Comparison of ENCODE assay signal across 9 cellular contexts in genomic region chr6:32432050-32432450, GRCh38. TPM values are rescaled to one million over a fixed set of nuclear protein-coding genes. Genes with fewer than 3 reads are reported as not detected.
A peak's percentile ranks its signal among the peaks of the same experiment; 100 is the strongest.
DNase-seq lines count a peak whose midpoint lies in the region; ATAC-seq and TF ChIP-seq lines count a peak whose summit lies in the region.
"Had no signal": no experiment of that assay in that cellular context is flagged by ENCODE, and none has a peak within 500 bp of the region (broad histone marks: within the 10 kb centered on the region; RNA-seq: fewer than 3 reads in every experiment).

No MANE protein-coding gene starts in this region.

- TF ChIP-seq POLR2A in lower leg skin (IDR thresholded peaks at IDR 0.05): no peak

- DNase-seq in DMS53 (lab: John Stamatoyannopoulos, UW) (peak; percentile 71), T47D (ENCODE audit: low read depth in 1 of 2, low spot score in 1 of 2) (peak; percentile 12 to 59), mesendoderm (peak; percentile 25), lower leg skin (ENCODE audit: low spot score in 2 of 2) (no peak), AG08396 (ENCODE audit: low spot score) (no peak), GM19238 (ENCODE audit: insufficient read length, low spot score) (no peak)

- H3K56ac ChIP-seq in mesendoderm (ENCODE audit: low read length): no peak overlapping the region

- H3K27ac ChIP-seq in mesendoderm (ENCODE audit: low read depth, low read length): no peak overlapping the region

- no peaks in the 10 kb centered on the region for H3K36me3 ChIP-seq in mesendoderm (ENCODE audit: control insufficient read depth, insufficient read depth, low read length)

- no peak overlapping the region for H3K9ac ChIP-seq in mesendoderm (ENCODE audit: low read length)

- no peak overlapping the region for H3K4me3 ChIP-seq in mesendoderm (ENCODE audit: low read length)
- no peak overlapping the region for H3K4me3 ChIP-seq in lower leg skin (ENCODE audit: low read depth, poor library complexity, severe bottlenecking)

- H3K4me1 ChIP-seq in mesendoderm (ENCODE audit: control insufficient read depth, low read depth, low read length): no peaks in the 10 kb centered on the region

- TF ChIP-seq CTCF in LNCAP (IDR thresholded peaks at IDR 0.05) (peak; percentile 47; the same call in 1 of the 2 replicates), lower leg skin (IDR thresholded peaks at IDR 0.05) (no peak)

- H4K8ac ChIP-seq in mesendoderm (ENCODE audit: low read depth, low read length): no peak overlapping the region

- no peak overlapping the region for H3K18ac ChIP-seq in mesendoderm (ENCODE audit: low read length)

- no peak overlapping the region for H4K5ac ChIP-seq in mesendoderm (ENCODE audit: low read length)

- no peak overlapping the region for H2BK5ac ChIP-seq in mesendoderm (ENCODE audit: low read length)

- no peak overlapping the region for H3K4ac ChIP-seq in mesendoderm (ENCODE audit: low read depth, low read length)

- ATAC-seq in HG02763 (IDR thresholded peaks at IDR 0.05; ENCODE audit: unreplicated experiment): no peak

- no peak overlapping the region for H2BK120ac ChIP-seq in mesendoderm (ENCODE audit: low read depth, low read length)

- WGBS in mesendoderm (ENCODE audit: extremely low coverage, insufficient coverage, low lambda C conversion rate): no CpG with 5 or more reads among the region's 1 CpG
- 0% methylated on average over 1 of the region's 1 CpG for WGBS in lower leg skin, 2 donors

- intact Hi-C loops in lower leg skin (cut with DNase I; ENCODE audit: low total_unique reads): no loop called here

- H3K27me3 ChIP-seq in mesendoderm (ENCODE audit: insufficient read depth, low read length, poor library complexity): peaks cover 1% of the 10 kb centered on the region

- H2BK15ac ChIP-seq in mesendoderm (replicated peaks; ENCODE audit: low read depth): no peak overlapping the region

- H3K79me1 ChIP-seq in mesendoderm (ENCODE audit: low read length): no peaks in the 10 kb centered on the region

- H2AK5ac ChIP-seq in mesendoderm (ENCODE audit: low read length): no peak overlapping the region

- in situ Hi-C loops in T47D (cut with HindIII; ENCODE audit: low pct_unique_long_range_greater_than_20kb, low sequenced_read_pairs): no loop called here

- no peaks in the 10 kb centered on the region for H3K79me2 ChIP-seq in mesendoderm (ENCODE audit: control insufficient read depth, insufficient read depth, low read length)

- H3K4me2 ChIP-seq in mesendoderm (ENCODE audit: low read length): no peak overlapping the region

- no peak overlapping the region for H3K23ac ChIP-seq in mesendoderm (ENCODE audit: low read length)

RNA-seq across cellular contexts. Expression of gene HLA-DRA, which starts 7.6 kb away (rescaled TPM):
- 3.4 TPM for polyA plus RNA-seq in mesendoderm (2013, experiment 1 of 2)
- polyA plus RNA-seq in mesendoderm (2013, experiment 2 of 2): 3.2 TPM
- total RNA-seq in lower leg skin: 100 to 1,000 TPM; 164 to 274 (median 229) TPM

RNA-seq across cellular contexts. Expression of gene BTNL2, which starts 25.1 kb away (rescaled TPM):
- not detected for polyA plus RNA-seq in mesendoderm (2013, experiment 1 of 2)
- not detected for polyA plus RNA-seq in mesendoderm (2013, experiment 2 of 2)
- not detected for total RNA-seq in lower leg skin
- polyA plus RNA-seq: IgD-negative memory B cell had no signal

Comparison
In these comparisons a context has a peak if more than half of its experiments do, and no peak if none do; other contexts are left out.
1. DNase-seq: peak in DMS53 (single experiment), T47D (2 of 2) and mesendoderm (single experiment); none in lower leg skin (0 of 2), AG08396 (single experiment) and GM19238 (single experiment).